Comparison of ENCODE assay signal across 9 cellular contexts in genomic region chr17:2042355-2042929, GRCh38. TPM values are rescaled to one million over a fixed set of nuclear protein-coding genes. Genes with fewer than 3 reads are reported as not detected.
DNase-seq lines count a peak whose midpoint lies in the region; ATAC-seq and TF ChIP-seq lines count a peak whose summit lies in the region.
"Had no signal": no experiment of that assay in that cellular context is flagged by ENCODE, and none has a peak within 500 bp of the region (broad histone marks: within the 10 kb centered on the region; RNA-seq: fewer than 3 reads in every experiment).

No MANE protein-coding gene starts in this region.

- H3K27me3 Mint-ChIP-seq in T-helper 1 cell treated with Interleukin-12 subunit alpha and Interleukin-12 subunit beta and Interleukin-4 antibody, amounts not matched to agents 30 μg/mL and 1 μg/mL, for 36 hours (ENCODE audit: low read depth): no peaks in the 10 kb centered on the region
- H3K27me3 Mint-ChIP-seq in nephron progenitor cell (ENCODE audit: low read depth, poor library complexity): peaks cover 19% of the 10 kb centered on the region

- H3K36me3 Mint-ChIP-seq in T-helper 1 cell treated with Interleukin-12 subunit alpha and Interleukin-12 subunit beta and Interleukin-4 antibody, amounts not matched to agents 30 μg/mL and 1 μg/mL, for 36 hours (ENCODE audit: low read depth): peaks cover 25% of the 10 kb centered on the region
- peaks cover 24% of the 10 kb centered on the region for H3K36me3 Mint-ChIP-seq in nephron progenitor cell (ENCODE audit: low read depth)

- DNase-seq in T-helper 1 cell (no peak), SK-MEL-5 (ENCODE audit: low read depth, low spot score) (peak; percentile 26), epithelial cell of proximal tubule (ENCODE audit: low read depth) (no peak), nephron progenitor cell (peak; percentile 41), ecto neural progenitor cell (ENCODE audit: low spot score) (no peak), NCI-H524 treated with DMSO at 0.1 percent for 48 hours (lab: John Stamatoyannopoulos, UW) (no peak)

- H3K4me1 Mint-ChIP-seq in T-helper 1 cell treated with Interleukin-12 subunit alpha and Interleukin-12 subunit beta and Interleukin-4 antibody, amounts not matched to agents 30 μg/mL and 1 μg/mL, for 36 hours (ENCODE audit: low read depth): peaks cover 13% of the 10 kb centered on the region
- H3K4me1 Mint-ChIP-seq in nephron progenitor cell: peaks cover 31% of the 10 kb centered on the region

- in situ Hi-C loops in SK-MEL-5 (cut with HindIII; ENCODE audit: low pct_unique_long_range_greater_than_20kb, low sequenced_read_pairs): no loop called here

- peak; percentile 41 for TF ChIP-seq CTCF in epithelial cell of proximal tubule (conservative IDR thresholded peaks at IDR 0.05; ENCODE audit: low read depth, low read length)
- TF ChIP-seq CTCF in nephron progenitor cell (IDR thresholded peaks at IDR 0.05): peak; percentile 6

- H3K27ac Mint-ChIP-seq in T-helper 1 cell treated with Interleukin-12 subunit alpha and Interleukin-12 subunit beta and Interleukin-4 antibody, amounts not matched to agents 30 μg/mL and 1 μg/mL, for 36 hours: peak overlapping the region; percentile 96
- H3K27ac Mint-ChIP-seq in nephron progenitor cell: peak overlapping the region; percentile 66

- ATAC-seq in HG02884 (IDR thresholded peaks at IDR 0.05; ENCODE audit: unreplicated experiment): no peak

- H3K4me3 Mint-ChIP-seq in T-helper 1 cell treated with Interleukin-12 subunit alpha and Interleukin-12 subunit beta and Interleukin-4 antibody, amounts not matched to agents 30 μg/mL and 1 μg/mL, for 36 hours: peak overlapping the region; percentile 91
- peak overlapping the region; percentile 89 for H3K4me3 Mint-ChIP-seq in nephron progenitor cell

- H3K9me3 Mint-ChIP-seq in T-helper 1 cell treated with Interleukin-12 subunit alpha and Interleukin-12 subunit beta and Interleukin-4 antibody, amounts not matched to agents 30 μg/mL and 1 μg/mL, for 36 hours: no peaks in the 10 kb centered on the region
- H3K9me3 Mint-ChIP-seq in nephron progenitor cell: no peaks in the 10 kb centered on the region

- H3K4me3 ChIP-seq in epithelial cell of proximal tubule (ENCODE audit: low read depth, low read length): peak overlapping the region; percentile 74

RNA-seq across cellular contexts. Expression of gene OVCA2, which starts 0.6 kb away (rescaled TPM):
- 74.9 and 82.0 TPM in 2 replicates for total RNA-seq in SK-MEL-5 (2014; rRNA removed; shearing (Covaris generic))
- 78.7 and 95.2 TPM in 2 replicates for polyA plus RNA-seq in SK-MEL-5 (2015; cell fraction: cytosol; rRNA removed)
- polyA plus RNA-seq in SK-MEL-5 (2015; cell fraction: nucleus; rRNA removed): 33.7 and 35.8 TPM in 2 replicates
- total RNA-seq in epithelial cell of proximal tubule: 55.4 and 60.9 TPM in 2 replicates

RNA-seq across cellular contexts. Expression of gene HIC1, which starts 12.5 kb away (rescaled TPM):
- total RNA-seq in SK-MEL-5 (2014; rRNA removed; shearing (Covaris generic)): 0.48 and 0.69 TPM in 2 replicates
- 0.41 and 0.69 TPM in 2 replicates for polyA plus RNA-seq in SK-MEL-5 (2015; cell fraction: cytosol; rRNA removed)
- 0.15 and 1.0 TPM in 2 replicates for polyA plus RNA-seq in SK-MEL-5 (2015; cell fraction: nucleus; rRNA removed)
- total RNA-seq in epithelial cell of proximal tubule: 2.7 and 4.1 TPM in 2 replicates

RNA-seq across cellular contexts. Expression of gene DPH1, which starts 12.5 kb away (rescaled TPM):
- total RNA-seq in SK-MEL-5 (2014; rRNA removed; shearing (Covaris generic)): 60.2 and 70.1 TPM in 2 replicates
- 50.9 and 54.6 TPM in 2 replicates for polyA plus RNA-seq in SK-MEL-5 (2015; cell fraction: cytosol; rRNA removed)
- polyA plus RNA-seq in SK-MEL-5 (2015; cell fraction: nucleus; rRNA removed): 220 and 273 TPM in 2 replicates
- total RNA-seq in epithelial cell of proximal tubule: 30.8 and 33.1 TPM in 2 replicates

RNA-seq across cellular contexts. Expression of gene RTN4RL1, which starts 17.3 kb away (rescaled TPM):
- 1.4 and 1.7 TPM in 2 replicates for total RNA-seq in SK-MEL-5 (2014; rRNA removed; shearing (Covaris generic))
- polyA plus RNA-seq in SK-MEL-5 (2015; cell fraction: cytosol; rRNA removed): 1.9 and 3.3 TPM in 2 replicates
- 0.09 and 0.91 TPM in 2 replicates for polyA plus RNA-seq in SK-MEL-5 (2015; cell fraction: nucleus; rRNA removed)
- not detected in 2 replicates for total RNA-seq in epithelial cell of proximal tubule
- total RNA-seq: glomerular endothelial cell had no signal

Comparison
In these comparisons a context has a peak if more than half of its experiments do, and no peak if none do; other contexts are left out.
1. DNase-seq: peak in SK-MEL-5 (single experiment) and nephron progenitor cell (single experiment); none in T-helper 1 cell (0 of 5), epithelial cell of proximal tubule (single experiment), ecto neural progenitor cell (single experiment) and NCI-H524 treated with DMSO at 0.1 percent for 48 hours (single experiment).